In the genomic region with DNA sequence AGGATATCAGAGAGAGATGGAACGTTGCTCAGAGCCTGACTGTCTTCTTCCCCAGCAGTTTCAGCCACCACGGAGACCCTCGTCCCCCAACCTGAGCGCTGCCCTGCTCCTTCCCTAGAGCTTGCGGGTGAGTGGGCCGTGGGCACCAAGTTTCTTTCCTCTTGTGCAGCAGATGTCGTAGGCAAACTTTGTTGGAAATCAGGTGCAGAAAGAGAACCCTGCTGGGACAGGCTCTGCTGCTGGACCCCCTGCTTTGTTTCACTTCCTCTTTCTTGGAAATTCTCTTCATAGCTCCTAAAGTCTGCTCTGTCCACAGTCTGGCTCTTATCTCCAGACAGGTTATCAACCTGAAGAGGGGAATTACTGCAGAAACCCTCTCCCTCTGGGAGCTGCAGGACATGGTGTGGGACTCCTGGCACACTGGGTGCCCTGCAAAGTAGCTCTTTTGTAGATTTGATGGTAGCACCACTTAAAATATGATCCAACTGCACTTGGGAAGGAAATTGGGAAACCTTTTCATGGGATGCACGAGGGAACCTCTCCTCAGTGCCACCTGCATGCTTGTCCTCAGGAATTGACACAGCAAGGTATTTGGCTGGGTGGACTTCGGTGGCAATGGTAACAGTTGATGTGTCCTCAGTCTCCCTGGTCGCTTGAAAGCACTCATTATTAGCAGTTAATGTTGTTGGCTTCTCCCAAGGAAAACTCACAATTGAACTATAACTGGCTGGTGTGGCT, we compare ENCODE assay signal across 10 cellular contexts.
DNase-seq lines count a peak whose midpoint lies in the region; ATAC-seq and TF ChIP-seq lines count a peak whose summit lies in the region.
"Had no signal": no experiment of that assay in that cellular context is flagged by ENCODE, and none has a peak within 500 bp of the region (broad histone marks: within the 10 kb centered on the region; RNA-seq: fewer than 3 reads in every experiment).

No MANE protein-coding gene starts in this region.

- H3K9me3 Mint-ChIP-seq in central memory CD8-positive, alpha-beta T cell = no peaks in the 10 kb centered on the region
- no peaks in the 10 kb centered on the region for H3K9me3 Mint-ChIP-seq in activated CD4-positive, alpha-beta memory T cell treated with anti-CD3 and anti-CD28 coated beads, Interleukin-2, amount 10 ng/mL, durations not matched to agents 7 days and 5 days

- peak; percentile 11 for TF ChIP-seq CTCF in GM13976 (IDR thresholded peaks at IDR 0.05; ENCODE audit: borderline replicate concordance, control extremely low read depth, extremely low read depth, insufficient read depth, missing control alignments)

- in situ Hi-C loops in GM13976 (cut with MboI; ENCODE audit: low sequenced_read_pairs, unreplicated experiment) = loop anchor here (10.0 kb wide), 1 partner anchor 118 kb away; no protein-coding TSS in a partner anchor

- peaks cover 24% of the 10 kb centered on the region for H3K27me3 Mint-ChIP-seq in central memory CD8-positive, alpha-beta T cell
- peaks cover 23% of the 10 kb centered on the region for H3K27me3 Mint-ChIP-seq in activated CD4-positive, alpha-beta memory T cell treated with anti-CD3 and anti-CD28 coated beads, Interleukin-2, amount 10 ng/mL, durations not matched to agents 7 days and 5 days

- POLR2A ChIA-PET in activated CD4-positive, alpha-beta memory T cell treated with anti-CD3 and anti-CD28 coated beads, Interleukin-2, amount 10 ng/mL, durations not matched to agents 7 days and 5 days (lab: Charles Lee) = no interaction called here

- peaks cover 15% of the 10 kb centered on the region for H3K4me1 Mint-ChIP-seq in central memory CD8-positive, alpha-beta T cell
- H3K4me1 Mint-ChIP-seq in activated CD4-positive, alpha-beta memory T cell treated with anti-CD3 and anti-CD28 coated beads, Interleukin-2, amount 10 ng/mL, durations not matched to agents 7 days and 5 days = peaks cover 26% of the 10 kb centered on the region

- ATAC-seq in GM21367 (IDR thresholded peaks at IDR 0.05; ENCODE audit: unreplicated experiment) = peak; percentile 40
- ATAC-seq in HG03342 (IDR thresholded peaks at IDR 0.05; ENCODE audit: unreplicated experiment) = peak; percentile 60
- no peak for ATAC-seq in central memory CD8-positive, alpha-beta T cell (replicated peaks; ENCODE audit: extremely low read depth, poor library complexity, severe bottlenecking)

- DNase-seq in GM13976 (ENCODE audit: low spot score) (no peak), GDM1 (lab: John Stamatoyannopoulos, UW) (no peak), NCI-H146 treated with DMSO at 0.1 percent for 48 hours (lab: John Stamatoyannopoulos, UW; ENCODE audit: unreplicated experiment) (no peak)
- no peak for DNase-seq in central memory CD8-positive, alpha-beta T cell (ENCODE audit: low spot score in 2 of 2)
- DNase-seq in stimulated activated CD4-positive, alpha-beta T cell treated with anti-CD3 and anti-CD28 coated beads, Interleukin-4, amount 100 ng/mL, for 24 hours = no peak
- DNase-seq in activated CD4-positive, alpha-beta memory T cell treated with anti-CD3 and anti-CD28 coated beads, Interleukin-2, amount 10 ng/mL, durations not matched to agents 7 days and 5 days = no peak
- DNase-seq: activated gamma-delta T cell, tibial artery had no signal

- peaks cover 3% of the 10 kb centered on the region for H3K36me3 Mint-ChIP-seq in central memory CD8-positive, alpha-beta T cell (ENCODE audit: insufficient read depth)
- no peaks in the 10 kb centered on the region for H3K36me3 Mint-ChIP-seq in activated CD4-positive, alpha-beta memory T cell treated with anti-CD3 and anti-CD28 coated beads, Interleukin-2, amount 10 ng/mL, durations not matched to agents 7 days and 5 days (ENCODE audit: low read depth)

- H3K27ac Mint-ChIP-seq in central memory CD8-positive, alpha-beta T cell (ENCODE audit: low read depth) = peak overlapping the region; percentile 25
- H3K27ac Mint-ChIP-seq in activated CD4-positive, alpha-beta memory T cell treated with anti-CD3 and anti-CD28 coated beads, Interleukin-2, amount 10 ng/mL, durations not matched to agents 7 days and 5 days = no peak overlapping the region

- CTCF ChIA-PET in activated CD4-positive, alpha-beta memory T cell treated with anti-CD3 and anti-CD28 coated beads, Interleukin-2, amount 10 ng/mL, durations not matched to agents 7 days and 5 days (lab: Charles Lee) = interaction anchor here (0.8 kb wide), 1 partner anchor 227 kb away, joined by 4 read pairs; no protein-coding TSS in a partner anchor

- H3K4me3 Mint-ChIP-seq in central memory CD8-positive, alpha-beta T cell = no peak overlapping the region
- H3K4me3 Mint-ChIP-seq in activated CD4-positive, alpha-beta memory T cell treated with anti-CD3 and anti-CD28 coated beads, Interleukin-2, amount 10 ng/mL, durations not matched to agents 7 days and 5 days = no peak overlapping the region
